8 cellular contexts compared by ENCODE assay signal in genomic region chr17:21034350-21035235, GRCh38. TPM values are rescaled to one million over a fixed set of nuclear protein-coding genes. Genes with fewer than 3 reads are reported as not detected.
A peak's percentile ranks its signal among the peaks of the same experiment; 100 is the strongest.
DNase-seq lines count a peak whose midpoint lies in the region; ATAC-seq and TF ChIP-seq lines count a peak whose summit lies in the region.

No MANE protein-coding gene starts in this region.

- peaks cover 56% of the 10 kb centered on the region for H3K36me3 ChIP-seq in OCI-LY1 (ENCODE audit: insufficient read depth, low read length)

- peaks cover 97% of the 10 kb centered on the region for H3K79me2 ChIP-seq in OCI-LY1 (ENCODE audit: insufficient read depth, low read length)

- peak overlapping the region; percentile 46 for H3K4me2 ChIP-seq in OCI-LY1 (ENCODE audit: low read length)

- H3F3A ChIP-seq in OCI-LY1 (ENCODE audit: insufficient read depth, low read length): no peaks in the 10 kb centered on the region

- in situ Hi-C loops in ACHN (cut with HindIII; ENCODE audit: low pct_ligation_motif_present, low pct_unique_long_range_greater_than_20kb, low sequenced_read_pairs): no loop called here

- H3K27me3 ChIP-seq in OCI-LY1 (ENCODE audit: insufficient read depth, low read length): no peaks in the 10 kb centered on the region

- no peak overlapping the region for H2AFZ ChIP-seq in OCI-LY1 (ENCODE audit: low read length)

- no peaks in the 10 kb centered on the region for H3K9me3 Mint-ChIP-seq in neural crest cell

- no peaks in the 10 kb centered on the region for H3K9me2 ChIP-seq in OCI-LY1 (ENCODE audit: low read depth, low read length)

- peak overlapping the region; percentile 4 for H3K4me3 ChIP-seq in OCI-LY1 (ENCODE audit: low read depth, low read length, poor library complexity, severe bottlenecking)

- no peaks in the 10 kb centered on the region for H3K9me3 ChIP-seq in OCI-LY1 (ENCODE audit: low read length)

- no peak overlapping the region for H3K27ac Mint-ChIP-seq in neural crest cell (ENCODE audit: unreplicated experiment)

- H3K36me3 Mint-ChIP-seq in neural crest cell (ENCODE audit: low read depth): peaks cover 18% of the 10 kb centered on the region

- peaks cover 44% of the 10 kb centered on the region for H3K4me1 ChIP-seq in OCI-LY1 (ENCODE audit: insufficient read depth, low read length, severe bottlenecking)

- H3K4me1 Mint-ChIP-seq in neural crest cell: peaks cover 63% of the 10 kb centered on the region

- H4K20me1 ChIP-seq in OCI-LY1 (ENCODE audit: insufficient read depth, low read length): peaks cover 12% of the 10 kb centered on the region

- no peak for TF ChIP-seq CTCF in OCI-LY1 (IDR thresholded peaks at IDR 0.05; ENCODE audit: low read length)
- no peak for TF ChIP-seq CTCF in neural crest cell (conservative IDR thresholded peaks at IDR 0.05)
- TF ChIP-seq CTCF in GM10266 (IDR thresholded peaks at IDR 0.05; ENCODE audit: control insufficient read depth, insufficient read depth, low read depth, missing control alignments): no peak

- ATAC-seq in GM21737 (IDR thresholded peaks at IDR 0.05; ENCODE audit: unreplicated experiment): peak; percentile 44

- DNase-seq in EL (peak; percentile 37), dermis blood vessel endothelial cell (peak; percentile 33), neural crest cell (ENCODE audit: low read depth, low spot score) (no peak), GM10266 (ENCODE audit: extremely low spot score) (no peak), mucosa of gallbladder (ENCODE audit: low spot score) (no peak), ACHN (no peak)

- no peaks in the 10 kb centered on the region for H3K27me3 Mint-ChIP-seq in neural crest cell (ENCODE audit: low read depth)

- no peak overlapping the region for H3K27ac ChIP-seq in OCI-LY1 (ENCODE audit: low read depth, low read length, poor library complexity, severe bottlenecking)

- H3K9ac ChIP-seq in OCI-LY1 (ENCODE audit: low read length): no peak overlapping the region

- H3K4me3 Mint-ChIP-seq in neural crest cell: peak overlapping the region; percentile 67

RNA-seq across cellular contexts. Expression of gene USP22, which starts 8.2 kb away (rescaled TPM):
- total RNA-seq in dermis blood vessel endothelial cell: 342 TPM in 2 replicates
- 386 and 390 TPM in 2 replicates for total RNA-seq in neural crest cell
- total RNA-seq in mucosa of gallbladder: 196 TPM

Comparison
In these comparisons a context has a peak if more than half of its experiments do, and no peak if none do; other contexts are left out.
1. DNase-seq: peak in EL (single experiment) and dermis blood vessel endothelial cell (single experiment); none in neural crest cell (single experiment), GM10266 (single experiment), mucosa of gallbladder (single experiment) and ACHN (single experiment).